Comparison of ENCODE assay signal across 18 cellular contexts in the genomic region with DNA sequence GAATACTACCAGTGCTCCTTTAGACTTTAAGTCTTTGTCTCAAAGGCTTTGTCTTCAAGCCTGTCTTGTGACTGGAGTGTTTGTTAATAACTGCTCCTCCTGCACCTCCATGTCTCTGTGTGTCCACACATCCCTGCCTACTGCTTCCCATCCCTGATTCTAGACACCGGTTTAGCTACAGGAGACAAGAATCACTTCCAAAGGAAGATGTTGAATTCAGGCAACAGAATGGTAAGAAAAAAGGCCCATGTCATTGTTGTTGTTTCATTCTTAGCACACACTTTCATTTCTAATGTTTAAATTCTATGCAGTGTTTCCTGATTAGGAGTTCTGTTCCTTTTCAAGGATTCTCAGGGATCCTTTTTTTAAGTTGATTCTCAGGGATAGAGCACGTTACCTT.
DNase-seq lines count a peak whose midpoint lies in the region; ATAC-seq and TF ChIP-seq lines count a peak whose summit lies in the region.
"Had no signal": no experiment of that assay in that cellular context is flagged by ENCODE, and none has a peak within 500 bp of the region (broad histone marks: within the 10 kb centered on the region; RNA-seq: fewer than 3 reads in every experiment).

No MANE protein-coding gene starts in this region.

- H3K36me3 ChIP-seq in mammary epithelial cell (ENCODE audit: insufficient read depth, low read length) (no peaks in the 10 kb centered on the region), breast epithelium (no peaks in the 10 kb centered on the region), neuronal stem cell (replicated peaks in 1 of 2; ENCODE audit: control insufficient read depth in 2 of 2, insufficient read depth in 2 of 2, low read length in 2 of 2) (no peaks in the 10 kb centered on the region), aorta (ENCODE audit: control insufficient read depth in 1 of 2, insufficient read depth in 2 of 2, low read length in 1 of 2) (no peaks in the 10 kb centered on the region), ovary (no peaks in the 10 kb centered on the region)
- H3K36me3 ChIP-seq: BLaER1 treated with 17β-estradiol and CSF1 and Interleukin-3, amounts not matched to agents 10 nM and 100 nM had no signal

- H4K91ac ChIP-seq in neuronal stem cell (ENCODE audit: low read depth, low read length, poor library complexity): no peak overlapping the region

- no peaks in the 10 kb centered on the region for H3K79me1 ChIP-seq in neuronal stem cell (ENCODE audit: low read depth, low read length)

- H3K4me3 ChIP-seq in mammary epithelial cell (replicated peaks in 1 of 3; ENCODE audit: insufficient read depth in 1 of 3, low read depth in 2 of 3, low read length in 3 of 3): no peak overlapping the region
- H3K4me3 ChIP-seq in breast epithelium: no peak overlapping the region
- no peak overlapping the region for H3K4me3 ChIP-seq in neuronal stem cell (ENCODE audit: low read length in 2 of 2)
- no peak overlapping the region for H3K4me3 ChIP-seq in aorta (ENCODE audit: low read length in 2 of 2)
- H3K4me3 ChIP-seq in ovary: no peak overlapping the region
- H3K4me3 ChIP-seq: BLaER1 treated with 17β-estradiol and CSF1 and Interleukin-3, amounts not matched to agents 10 nM and 100 nM had no signal

- H3K4me1 ChIP-seq in mammary epithelial cell (ENCODE audit: insufficient read depth, low read length) (peaks cover 36% of the 10 kb centered on the region), breast epithelium (peaks cover 0 to 1% of the 10 kb centered on the region in 2 donors), neuronal stem cell (ENCODE audit: control insufficient read depth in 2 of 2, insufficient read depth in 1 of 2, low read depth in 1 of 2, low read length in 2 of 2) (peaks cover 12 to 15% of the 10 kb centered on the region in 2 donors), aorta (ENCODE audit: control insufficient read depth in 1 of 2, insufficient read depth in 2 of 2, low read length in 2 of 2) (peaks cover 1 to 2% of the 10 kb centered on the region in 2 donors), ovary (ENCODE audit: insufficient read depth) (peaks cover 4% of the 10 kb centered on the region)

- dilution Hi-C loops in mammary epithelial cell (cut with HindIII; ENCODE audit: low sequenced_read_pairs): no loop called here

- H3K27ac Mint-ChIP-seq in T-helper 17 cell: no peak overlapping the region

- WGBS in mammary epithelial cell (ENCODE audit: low coverage, missing lambda C conversion rate): 100% methylated on average over 2 of the region's 2 CpGs
- WGBS in neuronal stem cell (ENCODE audit: extremely low coverage in 2 of 2, insufficient read length in 2 of 2, insufficient replicate concordance in 1 of 2), 2 donors: no CpG with 5 or more reads among the region's 2 CpGs
- WGBS in aorta, 2 donors: 97 to 100% methylated on average over 2 of the region's 2 CpGs
- WGBS in ovary, 3 donors: 84 to 92% (median 88%) methylated on average over 2 of the region's 2 CpGs

- no peak overlapping the region for H2AK5ac ChIP-seq in neuronal stem cell (ENCODE audit: low read depth, low read length)

- no peak overlapping the region for H3K23ac ChIP-seq in neuronal stem cell (ENCODE audit: low read depth, low read length, poor library complexity)

- H2AFZ ChIP-seq in mammary epithelial cell (ENCODE audit: low read depth, low read length) (peak overlapping the region; percentile 37), neuronal stem cell (ENCODE audit: low read length) (peak overlapping the region; percentile 74)

- CTCF ChIA-PET in mammary epithelial cell (lab: Charles Lee; ENCODE audit: low non-redundant PET): no interaction called here

- H3K79me2 ChIP-seq in mammary epithelial cell (ENCODE audit: insufficient read depth, low read length): no peaks in the 10 kb centered on the region

- no peak overlapping the region for H2BK120ac ChIP-seq in neuronal stem cell (ENCODE audit: low read depth, low read length)

- TF ChIP-seq POLR2A in breast epithelium (IDR thresholded peaks at IDR 0.05) (no peak), ovary (IDR thresholded peaks at IDR 0.05) (no peak)

- no peak overlapping the region for H3K4me3 Mint-ChIP-seq in T-helper 17 cell

- intact Hi-C loops in mammary epithelial cell (cut with micrococcal nuclease): loop anchor here (5.0 kb wide), 1 partner anchor 53 kb away; no protein-coding TSS in a partner anchor
- intact Hi-C loops in breast epithelium (cut with DNase I; ENCODE audit: low total_unique reads): no loop called here
- intact Hi-C loops in aorta (cut with DNase I): loop anchor here in 1 of 2 donors (5.0 to 10.0 kb wide), 2 partner anchors 53 to 294 kb away; a partner anchor contains a TSS
- intact Hi-C loops in ovary (cut with DNase I): no loop called here

- no peak for DNase-seq in mammary epithelial cell
- no peak for DNase-seq in breast epithelium (ENCODE audit: low spot score in 2 of 2)
- DNase-seq in neuronal stem cell (ENCODE audit: low spot score): no peak
- no peak for DNase-seq in aorta
- no peak for DNase-seq in T-helper 17 cell
- no peak for DNase-seq in NCI-H1436 (lab: John Stamatoyannopoulos, UW)
- no peak for DNase-seq in ovary
- DNase-seq: 8988T, DMS79 treated with DMSO at 0.1 percent for 48 hours, HCEC 1CT, NCI-H2081 treated with DMSO at 0.1 percent for 48 hours, NCI-H2227 treated with DMSO at 0.1 percent for 48 hours, NCI-H524 treated with DMSO at 0.1 percent for 48 hours, RPMI8226, SIG-M5 had no signal

- peak; percentile 30 for ATAC-seq in esophagus mucosa
- ATAC-seq in aorta (ENCODE audit: low FRiP score): no peak
- ATAC-seq in T-helper 17 cell: no peak

- H4K20me1 ChIP-seq in mammary epithelial cell (ENCODE audit: insufficient read depth, low read length): no peaks in the 10 kb centered on the region
- H4K20me1 ChIP-seq: BLaER1 treated with 17β-estradiol and CSF1 and Interleukin-3, amounts not matched to agents 10 nM and 100 nM had no signal

- no peak overlapping the region for H2BK15ac ChIP-seq in neuronal stem cell (ENCODE audit: low read length)

- no peak overlapping the region for H2BK5ac ChIP-seq in neuronal stem cell (ENCODE audit: low read length)

- H3K9ac ChIP-seq in mammary epithelial cell (ENCODE audit: insufficient read depth, low read length): no peak overlapping the region
- H3K9ac ChIP-seq in neuronal stem cell (ENCODE audit: low read depth, low read length, poor library complexity): no peak overlapping the region
- H3K9ac ChIP-seq: BLaER1 treated with 17β-estradiol and CSF1 and Interleukin-3, amounts not matched to agents 10 nM and 100 nM had no signal

- H4K8ac ChIP-seq in neuronal stem cell (ENCODE audit: low read depth, low read length): no peak overlapping the region

- no peak for TF ChIP-seq CTCF in mammary epithelial cell (conservative IDR thresholded peaks at IDR 0.05 in 1 of 2, IDR thresholded peaks at IDR 0.05 in 1 of 2; ENCODE audit: extremely low read depth in 1 of 2, insufficient read depth in 1 of 2, low read depth in 1 of 2, low read length in 2 of 2)
- TF ChIP-seq CTCF in breast epithelium (IDR thresholded peaks at IDR 0.05): no peak
- no peak for TF ChIP-seq CTCF in ovary (IDR thresholded peaks at IDR 0.05)

- H3K27me3 Mint-ChIP-seq in T-helper 17 cell: peaks cover 37% of the 10 kb centered on the region

- no peak overlapping the region for H3K18ac ChIP-seq in neuronal stem cell (ENCODE audit: low read length)

- H2BK12ac ChIP-seq in neuronal stem cell (ENCODE audit: low read length): no peak overlapping the region

- no peak overlapping the region for H3K14ac ChIP-seq in neuronal stem cell (ENCODE audit: low read length)

- H3K27me3 ChIP-seq in mammary epithelial cell (ENCODE audit: insufficient read depth, low read length): no peaks in the 10 kb centered on the region
- no peaks in the 10 kb centered on the region for H3K27me3 ChIP-seq in breast epithelium
- no peaks in the 10 kb centered on the region for H3K27me3 ChIP-seq in neuronal stem cell (ENCODE audit: control insufficient read depth in 3 of 3, insufficient read depth in 3 of 3, low read depth in 1 of 3, low read length in 3 of 3)
- no peaks in the 10 kb centered on the region for H3K27me3 ChIP-seq in aorta (ENCODE audit: control insufficient read depth in 1 of 2, insufficient read depth in 2 of 2, low read length in 1 of 2)
- H3K27me3 ChIP-seq in ovary: no peaks in the 10 kb centered on the region
- H3K27me3 ChIP-seq: BLaER1 treated with 17β-estradiol and CSF1 and Interleukin-3, amounts not matched to agents 10 nM and 100 nM had no signal

- H3K9me3 ChIP-seq in mammary epithelial cell (replicated peaks; ENCODE audit: insufficient read depth, low read length): no peaks in the 10 kb centered on the region
- no peaks in the 10 kb centered on the region for H3K9me3 ChIP-seq in breast epithelium
- no peaks in the 10 kb centered on the region for H3K9me3 ChIP-seq in neuronal stem cell (replicated peaks in 1 of 2; ENCODE audit: control insufficient read depth in 2 of 2, insufficient read depth in 1 of 2, low read depth in 1 of 2, low read length in 2 of 2)
- H3K9me3 ChIP-seq in aorta (ENCODE audit: control insufficient read depth, low read length): no peaks in the 10 kb centered on the region
- no peaks in the 10 kb centered on the region for H3K9me3 ChIP-seq in T-helper 17 cell (ENCODE audit: control insufficient read depth, low read length, poor library complexity, severe bottlenecking)
- no peaks in the 10 kb centered on the region for H3K9me3 ChIP-seq in ovary
- H3K9me3 ChIP-seq: BLaER1 treated with 17β-estradiol and CSF1 and Interleukin-3, amounts not matched to agents 10 nM and 100 nM had no signal

- in situ Hi-C loops in mammary epithelial cell (cut with MboI; ENCODE audit: low sequenced_read_pairs in 2 of 2): no loop called here

- H3K36me3 Mint-ChIP-seq in T-helper 17 cell (ENCODE audit: low read depth): no peaks in the 10 kb centered on the region

- H3K27ac ChIP-seq in mammary epithelial cell (ENCODE audit: insufficient read depth, low read depth, low read length) (no peak overlapping the region), breast epithelium (no peak overlapping the region), neuronal stem cell (replicated peaks; ENCODE audit: low read length) (no peak overlapping the region), aorta (ENCODE audit: low read depth in 1 of 2, low read length in 2 of 2) (peak overlapping the region in 1 of 2 donors; percentile 19), ovary (no peak overlapping the region)
- H3K27ac ChIP-seq: BLaER1 treated with 17β-estradiol and CSF1 and Interleukin-3, amounts not matched to agents 10 nM and 100 nM; HL-60 had no signal

- TF ChIP-seq EP300 in ovary (IDR thresholded peaks at IDR 0.05): no peak

- peaks cover 2% of the 10 kb centered on the region for H3K4me1 Mint-ChIP-seq in T-helper 17 cell

- H3K4me2 ChIP-seq in mammary epithelial cell (ENCODE audit: insufficient read depth, low read depth, low read length) (no peak overlapping the region), neuronal stem cell (ENCODE audit: insufficient read depth, low read length, poor library complexity, severe bottlenecking) (no peak overlapping the region)
- H3K4me2 ChIP-seq: BLaER1 treated with 17β-estradiol and CSF1 and Interleukin-3, amounts not matched to agents 10 nM and 100 nM had no signal

- BruUV-seq in mammary epithelial cell (replicated peaks; lab: Mats Ljungman, UMichigan): no TSS peak

- no peak overlapping the region for H3K4ac ChIP-seq in neuronal stem cell (ENCODE audit: low read length)
